2 cellular contexts compared by ENCODE assay signal in genomic region chr15:36527512-36528162, GRCh38.
TF ChIP-seq lines count a peak whose summit lies in the region.

No MANE protein-coding gene starts in this region.

TF ChIP-seq in GM23338, 12 proteins besides CTCF, POLR2A, EP300 and RAD21 (continued from another document):
- TF ChIP-seq ZNF462 (CRISPR knock-in tag; IDR thresholded peaks at IDR 0.05) (no peak), EZH2phosphoT487 (IDR thresholded peaks at IDR 0.05; ENCODE audit: unreplicated experiment) (no peak), STAT1 (IDR thresholded peaks at IDR 0.05; ENCODE audit: unreplicated experiment) (no peak), EZH2 (IDR thresholded peaks at IDR 0.05; ENCODE audit: low read depth, unreplicated experiment) (no peak), NANOG (IDR thresholded peaks at IDR 0.05; ENCODE audit: borderline replicate concordance) (no peak), ETS1 (IDR thresholded peaks at IDR 0.05) (no peak), REST (IDR thresholded peaks at IDR 0.05; ENCODE audit: unreplicated experiment) (no peak), ZNF331 (CRISPR knock-in tag; IDR thresholded peaks at IDR 0.05; ENCODE audit: low read depth) (no peak), CREB1 (CRISPR knock-in tag; IDR thresholded peaks at IDR 0.05; ENCODE audit: low read depth) (no peak), ZNF114 (CRISPR knock-in tag; IDR thresholded peaks at IDR 0.05) (no peak), POLR2AphosphoS5 (IDR thresholded peaks at IDR 0.05; ENCODE audit: low read depth) (no peak)

TF ChIP-seq in SK-N-SH treated with all-trans-retinoic acid at 6 μM for 48 hours, 23 proteins besides CTCF, POLR2A, EP300 and RAD21 (continued from another document):
- TF ChIP-seq CSRNP3 (CRISPR knock-in tag; IDR thresholded peaks at IDR 0.05) (no peak), RARB (CRISPR knock-in tag; IDR thresholded peaks at IDR 0.05) (no peak), ZNF8 (CRISPR knock-in tag; IDR thresholded peaks at IDR 0.05) (0 out of 2 replicates have a peak, but pooled peaks have one; percentile 14), BACH2 (CRISPR knock-in tag; IDR thresholded peaks at IDR 0.05; ENCODE audit: borderline replicate concordance) (no peak), PATZ1 (CRISPR knock-in tag; IDR thresholded peaks at IDR 0.05; ENCODE audit: borderline replicate concordance) (no peak), SNAI2 (CRISPR knock-in tag; IDR thresholded peaks at IDR 0.05) (no peak), ZNF565 (CRISPR knock-in tag; conservative IDR thresholded peaks at IDR 0.05; ENCODE audit: low read depth) (no peak), ESRRG (CRISPR knock-in tag; IDR thresholded peaks at IDR 0.05) (no peak), GLIS3 (CRISPR knock-in tag; IDR thresholded peaks at IDR 0.05) (no peak), ZNF70 (CRISPR knock-in tag; IDR thresholded peaks at IDR 0.05) (no peak), ISL1 (CRISPR knock-in tag; IDR thresholded peaks at IDR 0.05) (no peak), PPARA (CRISPR knock-in tag; IDR thresholded peaks at IDR 0.05; ENCODE audit: borderline replicate concordance) (no peak), CSDC2 (CRISPR knock-in tag; IDR thresholded peaks at IDR 0.05) (no peak), ARNTL (CRISPR knock-in tag; IDR thresholded peaks at IDR 0.05; ENCODE audit: borderline replicate concordance, low read depth) (no peak), POU6F1 (CRISPR knock-in tag; IDR thresholded peaks at IDR 0.05; ENCODE audit: borderline replicate concordance, low read depth) (no peak)
TF ChIP-seq in SK-N-SH treated with all-trans-retinoic acid at 6 μM for 48 hours: peak in this region for 2.
